In the genomic region with DNA sequence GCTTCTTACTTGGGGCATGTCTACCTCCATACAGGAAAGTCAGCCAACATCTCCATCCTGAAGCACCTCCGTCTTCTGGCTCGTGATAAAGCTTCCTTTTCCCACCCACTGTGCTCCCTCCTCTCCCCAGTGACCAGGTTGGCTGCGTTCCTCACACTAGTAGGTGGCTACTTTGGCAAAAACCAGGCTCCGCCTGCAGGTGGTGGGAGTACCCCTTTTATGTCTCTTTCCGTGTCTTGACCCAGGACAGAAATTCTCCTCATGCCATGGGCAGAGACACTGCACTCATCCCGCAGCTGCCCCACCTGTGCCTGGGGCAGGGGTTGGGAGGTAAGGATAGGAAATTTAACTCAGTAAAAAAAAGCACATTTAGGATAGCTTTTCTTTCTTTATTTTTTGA, we compare ENCODE assay signal across 27 cellular contexts. TPM values are rescaled to one million over a fixed set of nuclear protein-coding genes. Genes with fewer than 3 reads are reported as not detected.
DNase-seq lines count a peak whose midpoint lies in the region; ATAC-seq and TF ChIP-seq lines count a peak whose summit lies in the region.
"Had no signal": no experiment of that assay in that cellular context is flagged by ENCODE, and none has a peak within 500 bp of the region (broad histone marks: within the 10 kb centered on the region; RNA-seq: fewer than 3 reads in every experiment).

No MANE protein-coding gene starts in this region.

- no peak overlapping the region for H2BK5ac ChIP-seq in trophoblast cell (ENCODE audit: low read depth, low read length, poor library complexity)

- peak overlapping the region; percentile 61 for H2BK120ac ChIP-seq in trophoblast cell (ENCODE audit: insufficient read depth, low read length, poor library complexity)

- POLR2A ChIA-PET in WTC11 (lab: Charles Lee) = interaction anchor here (0.6 to 0.8 kb wide), 3 partner anchors 261 to 331 kb away, joined by 3 read pairs; a partner anchor contains a TSS

- no peak overlapping the region for H3K9ac ChIP-seq in trophoblast cell (ENCODE audit: low read length)

- H3K4ac ChIP-seq in trophoblast cell (ENCODE audit: low read depth, low read length) = no peak overlapping the region

- H3K27me3 ChIP-seq in trophoblast cell (ENCODE audit: insufficient read depth, low read length) (no peaks in the 10 kb centered on the region), gastrocnemius medialis (no peaks in the 10 kb centered on the region)
- H3K27me3 ChIP-seq: SJCRH30 had no signal

- peaks cover 29 to 40% of the 10 kb centered on the region in 2 experiments for H3K4me1 ChIP-seq in trophoblast cell (ENCODE audit: control insufficient read depth in 1 of 2, insufficient read depth in 2 of 2, low read length in 2 of 2)
- peaks cover 0 to 4% of the 10 kb centered on the region in 2 donors for H3K4me1 ChIP-seq in gastrocnemius medialis
- H3K4me1 ChIP-seq: SJCRH30 had no signal

- WGBS in trophoblast cell (ENCODE audit: extremely low coverage, insufficient coverage, insufficient read length) = no CpG with 5 or more reads among the region's 6 CpGs

- peak overlapping the region; percentile 49 for H3K18ac ChIP-seq in trophoblast cell (ENCODE audit: low read length)

- no peak overlapping the region for H3K4me3 Mint-ChIP-seq in WTC11
- H3K4me3 Mint-ChIP-seq: B cell; CD8-positive, alpha-beta T cell had no signal

- intact Hi-C loops in gastrocnemius medialis (cut with DNase I; ENCODE audit: low total_unique reads) = loop anchor here (5.0 kb wide), 1 partner anchor 694 kb away; no protein-coding TSS in a partner anchor

- no peak for TF ChIP-seq CTCF in WTC11 (IDR thresholded peaks at IDR 0.05)
- TF ChIP-seq CTCF in gastrocnemius medialis (IDR thresholded peaks at IDR 0.05 in 4 of 5, conservative IDR thresholded peaks at IDR 0.05 in 1 of 5) = no peak

- no peak overlapping the region for H3K23ac ChIP-seq in trophoblast cell (ENCODE audit: low read length)

- no peak overlapping the region for H2AFZ ChIP-seq in trophoblast cell (ENCODE audit: insufficient read depth, low read length, poor library complexity)
- H2AFZ ChIP-seq: PC-9 had no signal

- H4K91ac ChIP-seq in trophoblast cell (ENCODE audit: low read depth, low read length) = no peak overlapping the region

- H3K9me3 ChIP-seq in trophoblast cell (ENCODE audit: insufficient read depth, low read depth, low read length) (no peaks in the 10 kb centered on the region), gastrocnemius medialis (no peaks in the 10 kb centered on the region)
- H3K9me3 ChIP-seq: SJCRH30 had no signal

- H3K79me2 ChIP-seq in trophoblast cell (ENCODE audit: control insufficient read depth, insufficient read depth, low read length, poor library complexity) = peaks cover 5% of the 10 kb centered on the region

- H4K8ac ChIP-seq in trophoblast cell (ENCODE audit: low read depth, low read length) = no peak overlapping the region

- peaks cover 8% of the 10 kb centered on the region for H3K27me3 Mint-ChIP-seq in WTC11 (ENCODE audit: low read depth)

- no peak for TF ChIP-seq POLR2A in gastrocnemius medialis (IDR thresholded peaks at IDR 0.05)

- peak overlapping the region; percentile 56 for H4K12ac ChIP-seq in trophoblast cell (ENCODE audit: low read depth, low read length)

- no peak overlapping the region; the same call in 1 of the 2 replicates for H3K27ac Mint-ChIP-seq in WTC11
- H3K27ac Mint-ChIP-seq: B cell; CD8-positive, alpha-beta T cell; IgD-negative memory B cell had no signal

- H2AK5ac ChIP-seq in trophoblast cell (ENCODE audit: low read length) = peak overlapping the region; percentile 49

- peak; percentile 6; the same call in 1 of the 2 replicates for ATAC-seq in WTC11
- ATAC-seq in gastrocnemius medialis = no peak
- no peak for ATAC-seq in GM19395 (IDR thresholded peaks at IDR 0.05; ENCODE audit: unreplicated experiment)
- ATAC-seq: CD8-positive, alpha-beta T cell; Right ventricle myocardium inferior had no signal

- H3K36me3 ChIP-seq in trophoblast cell (ENCODE audit: control insufficient read depth in 1 of 2, insufficient read depth in 2 of 2, low read length in 2 of 2) (no peaks in the 10 kb centered on the region), gastrocnemius medialis (no peaks in the 10 kb centered on the region)
- H3K36me3 ChIP-seq: SJCRH30 had no signal

- H3K14ac ChIP-seq in trophoblast cell (ENCODE audit: low read length) = no peak overlapping the region

- CTCF ChIA-PET in WTC11 (lab: Charles Lee) = interaction anchor here (0.7 to 3.8 kb wide), 12 partner anchors 13 to 337 kb away, joined by 3 to 26 read pairs (median 4); no protein-coding TSS in a partner anchor

- DNase-seq in NCI-H2227 treated with DMSO at 0.1 percent for 48 hours (lab: John Stamatoyannopoulos, UW) (peak; percentile 1), NCI-H2227 (lab: John Stamatoyannopoulos, UW; ENCODE audit: unreplicated experiment) (no peak), WTC11 (ENCODE audit: low spot score) (peak; percentile 36), islet precursor cell (peak; percentile 79), trophoblast cell (peak in 1 of 2 donors; percentile 37), gastrocnemius medialis (no peak)
- no peak for DNase-seq in stimulated activated naive CD4-positive, alpha-beta T cell treated with Interleukin-2 at 50 U/mL for 16 hours (lab: John Stamatoyannopoulos, UW)
- DNase-seq: CD8-positive, alpha-beta T cell; DMS 273 treated with DMSO at 0.1 percent for 48 hours; DMS79 treated with DMSO at 0.1 percent for 48 hours; GOT3; NCI-H1048; NCI-H1694; NCI-H2029 treated with DMSO at 0.1 percent for 48 hours; NCI-H345; NCI-H510A treated with DMSO at 0.1 percent for 48 hours; NK-92 treated with Interleukin-12 subunit alpha and Interleukin-12 subunit beta, amount 100 ng/mL, for 24 hours; PC-9; SJCRH30 had no signal

- in situ Hi-C loops in gastrocnemius medialis (cut with MboI; ENCODE audit: low sequenced_read_pairs in 4 of 4) = loop anchor here in 1 of 4 donors (5.0 kb wide), 1 partner anchor 324 kb away; no protein-coding TSS in a partner anchor

- H3K4me2 ChIP-seq in trophoblast cell (ENCODE audit: low read length) = no peak overlapping the region
- H3K4me2 ChIP-seq: PC-9 had no signal

- H3K4me3 ChIP-seq in trophoblast cell (ENCODE audit: low read depth, low read length) = no peak overlapping the region
- H3K4me3 ChIP-seq in gastrocnemius medialis = no peak overlapping the region
- H3K4me3 ChIP-seq: PC-9, SJCRH30 had no signal

- H3K27ac ChIP-seq in trophoblast cell (ENCODE audit: low read depth, low read length) = no peak overlapping the region
- no peak overlapping the region for H3K27ac ChIP-seq in gastrocnemius medialis
- H3K27ac ChIP-seq: 22Rv1, C4-2B, HL-60, PC-9, SJCRH30 had no signal

- peaks cover 24% of the 10 kb centered on the region for H3K79me1 ChIP-seq in trophoblast cell (ENCODE audit: low read length)

- no peaks in the 10 kb centered on the region for H3K36me3 Mint-ChIP-seq in WTC11
- H3K36me3 Mint-ChIP-seq: CD8-positive, alpha-beta T cell; IgD-negative memory B cell had no signal

- H2BK12ac ChIP-seq in trophoblast cell (ENCODE audit: low read length) = peak overlapping the region; percentile 86

- H3K9me3 Mint-ChIP-seq in WTC11 = no peaks in the 10 kb centered on the region
- H3K9me3 Mint-ChIP-seq: CD8-positive, alpha-beta T cell; IgD-negative memory B cell had no signal

- H3K4me1 Mint-ChIP-seq in WTC11 = peaks cover 61% of the 10 kb centered on the region

TF ChIP-seq in WTC11, 78 proteins besides CTCF, POLR2A, EP300 and RAD21 (continues in another document):
- no peak for TF ChIP-seq SMAD3 (CRISPR knock-in tag; IDR thresholded peaks at IDR 0.05; ENCODE audit: borderline replicate concordance)
- TF ChIP-seq NR1H2 (CRISPR knock-in tag; IDR thresholded peaks at IDR 0.05) = no peak
- no peak for TF ChIP-seq ZNF263 (CRISPR knock-in tag; IDR thresholded peaks at IDR 0.05; ENCODE audit: low read depth)
- no peak for TF ChIP-seq TCF7 (CRISPR knock-in tag; IDR thresholded peaks at IDR 0.05; ENCODE audit: low read depth)
- no peak for TF ChIP-seq FOXJ3 (CRISPR knock-in tag; IDR thresholded peaks at IDR 0.05; ENCODE audit: borderline replicate concordance)
- TF ChIP-seq RELA (CRISPR knock-in tag; IDR thresholded peaks at IDR 0.05; ENCODE audit: borderline replicate concordance) = no peak
- no peak for TF ChIP-seq ZNF423 (CRISPR knock-in tag; IDR thresholded peaks at IDR 0.05)
- TF ChIP-seq HMGA2 (CRISPR knock-in tag; IDR thresholded peaks at IDR 0.05) = no peak
- no peak for TF ChIP-seq SOX15 (CRISPR knock-in tag; IDR thresholded peaks at IDR 0.05)
- TF ChIP-seq TEAD4 (CRISPR knock-in tag; IDR thresholded peaks at IDR 0.05) = no peak
- TF ChIP-seq, protein P1, sequence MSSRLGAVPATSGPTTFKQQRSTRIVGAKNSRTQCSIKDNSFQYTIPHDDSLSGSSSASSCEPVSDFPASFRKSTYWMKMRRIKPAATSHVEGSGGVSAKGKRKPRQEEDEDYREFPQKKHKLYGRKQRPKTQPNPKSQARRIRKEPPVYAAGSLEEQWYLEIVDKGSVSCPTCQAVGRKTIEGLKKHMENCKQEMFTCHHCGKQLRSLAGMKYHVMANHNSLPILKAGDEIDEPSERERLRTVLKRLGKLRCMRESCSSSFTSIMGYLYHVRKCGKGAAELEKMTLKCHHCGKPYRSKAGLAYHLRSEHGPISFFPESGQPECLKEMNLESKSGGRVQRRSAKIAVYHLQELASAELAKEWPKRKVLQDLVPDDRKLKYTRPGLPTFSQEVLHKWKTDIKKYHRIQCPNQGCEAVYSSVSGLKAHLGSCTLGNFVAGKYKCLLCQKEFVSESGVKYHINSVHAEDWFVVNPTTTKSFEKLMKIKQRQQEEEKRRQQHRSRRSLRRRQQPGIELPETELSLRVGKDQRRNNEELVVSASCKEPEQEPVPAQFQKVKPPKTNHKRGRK (CRISPR knock-in tag; IDR thresholded peaks at IDR 0.05; ENCODE audit: borderline replicate concordance) = no peak
- TF ChIP-seq, protein P2, sequence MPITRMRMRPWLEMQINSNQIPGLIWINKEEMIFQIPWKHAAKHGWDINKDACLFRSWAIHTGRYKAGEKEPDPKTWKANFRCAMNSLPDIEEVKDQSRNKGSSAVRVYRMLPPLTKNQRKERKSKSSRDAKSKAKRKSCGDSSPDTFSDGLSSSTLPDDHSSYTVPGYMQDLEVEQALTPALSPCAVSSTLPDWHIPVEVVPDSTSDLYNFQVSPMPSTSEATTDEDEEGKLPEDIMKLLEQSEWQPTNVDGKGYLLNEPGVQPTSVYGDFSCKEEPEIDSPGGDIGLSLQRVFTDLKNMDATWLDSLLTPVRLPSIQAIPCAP (CRISPR knock-in tag; IDR thresholded peaks at IDR 0.05) = no peak

RNA-seq across cellular contexts. Expression of a gene that starts 50.9 kb away (rescaled TPM):
- total RNA-seq in WTC11 (2021) = 0.09 to 0.27 TPM (median 0.09 TPM) in 3 replicates
- polyA plus RNA-seq in trophoblast cell (2013) = 0.15 and 0.28 TPM in 2 replicates
- total RNA-seq in gastrocnemius medialis = under 1 TPM in 3 of 4 donors, not detected in 1; 0.07 to 0.56 (median 0.20) TPM
- total RNA-seq: B cell; CD8-positive, alpha-beta T cell; PC-9; RPMI7951; SJCRH30 had no signal
- polyA plus RNA-seq: IgD-negative memory B cell had no signal

Comparison
In these comparisons a context has a peak if more than half of its experiments do, and no peak if none do; other contexts are left out.
1. DNase-seq: peak in NCI-H2227 treated with DMSO at 0.1 percent for 48 hours (single experiment), WTC11 (single experiment) and islet precursor cell (single experiment); none in NCI-H2227 (single experiment), gastrocnemius medialis (0 of 2) and stimulated activated naive CD4-positive, alpha-beta T cell treated with Interleukin-2 at 50 U/mL for 16 hours (single experiment).